Comparison of ENCODE assay signal across 14 cellular contexts in genomic region chr19:39544201-39544903, GRCh38. TPM values are rescaled to one million over a fixed set of nuclear protein-coding genes. Genes with fewer than 3 reads are reported as not detected.
A peak's percentile ranks its signal among the peaks of the same experiment; 100 is the strongest.
DNase-seq lines count a peak whose midpoint lies in the region; ATAC-seq and TF ChIP-seq lines count a peak whose summit lies in the region.
"Had no signal": no experiment of that assay in that cellular context is flagged by ENCODE, and none has a peak within 500 bp of the region (broad histone marks: within the 10 kb centered on the region; RNA-seq: fewer than 3 reads in every experiment).

No MANE protein-coding gene starts in this region.

- CTCF ChIA-PET in naive thymus-derived CD4-positive, alpha-beta T cell (lab: Charles Lee), result interaction anchor here (0.6 to 4.1 kb wide), 8 partner anchors 11 to 231 kb away, joined by 3 to 26 read pairs (median 4); partner anchors contain the start of gene EID2B

- H3K27me3 ChIP-seq in naive thymus-derived CD4-positive, alpha-beta T cell (ENCODE audit: control insufficient read depth in 2 of 2, insufficient read depth in 2 of 2, low read length in 2 of 2), result no peaks in the 10 kb centered on the region
- no peaks in the 10 kb centered on the region for H3K27me3 ChIP-seq in endodermal cell (ENCODE audit: control insufficient read depth, insufficient read depth, low read length, poor library complexity, severe bottlenecking)

- H3K4me1 Mint-ChIP-seq in naive thymus-derived CD4-positive, alpha-beta T cell, result peaks cover 31 to 71% (median 60%) of the 10 kb centered on the region in 7 donors
- H3K4me1 Mint-ChIP-seq in endodermal cell, result peaks cover 14% of the 10 kb centered on the region

- peak overlapping the region; percentile 18 to 77 (median 60) for H3K4me3 Mint-ChIP-seq in naive thymus-derived CD4-positive, alpha-beta T cell
- H3K4me3 Mint-ChIP-seq in endodermal cell, result no peak overlapping the region
- H3K4me3 Mint-ChIP-seq: effector memory CD8-positive, alpha-beta T cell had no signal

- H3K9me3 ChIP-seq in naive thymus-derived CD4-positive, alpha-beta T cell (ENCODE audit: control insufficient read depth in 2 of 3, low read length in 3 of 3), result no peaks in the 10 kb centered on the region
- H3K9me3 ChIP-seq in endodermal cell (ENCODE audit: control insufficient read depth, low read length), result no peaks in the 10 kb centered on the region

- no peaks in the 10 kb centered on the region for H3K36me3 Mint-ChIP-seq in naive thymus-derived CD4-positive, alpha-beta T cell
- no peaks in the 10 kb centered on the region for H3K36me3 Mint-ChIP-seq in endodermal cell (ENCODE audit: low read depth)

- peaks cover 0 to 4% (median 0%) of the 10 kb centered on the region in 5 donors for H3K27me3 Mint-ChIP-seq in naive thymus-derived CD4-positive, alpha-beta T cell
- H3K27me3 Mint-ChIP-seq in endodermal cell (ENCODE audit: insufficient read depth), result no peaks in the 10 kb centered on the region

- H3K27ac Mint-ChIP-seq in naive thymus-derived CD4-positive, alpha-beta T cell, result peak overlapping the region; percentile 50 to 93 (median 75)
- no peak overlapping the region for H3K27ac Mint-ChIP-seq in endodermal cell
- H3K27ac Mint-ChIP-seq: effector memory CD8-positive, alpha-beta T cell had no signal

- DNase-seq in activated CD8-positive, alpha-beta memory T cell treated with anti-CD3 and anti-CD28 coated beads for 24 hours, result peak; percentile 57
- no peak for DNase-seq in activated CD8-positive, alpha-beta memory T cell treated with anti-CD3 and anti-CD28 coated beads, Interleukin-2, amount 50 U/mL, for 4 hours
- peak; percentile 28 for DNase-seq in LHCN-M2 (ENCODE audit: low read depth)
- DNase-seq in amniotic epithelial cell (ENCODE audit: low read depth), result peak; percentile 76
- DNase-seq in naive thymus-derived CD4-positive, alpha-beta T cell, result no peak
- no peak for DNase-seq in nucleus accumbens (lab: John Stamatoyannopoulos, UW)
- DNase-seq in endodermal cell, result no peak
- DNase-seq: effector memory CD8-positive, alpha-beta T cell; hippocampal formation; NCI-H2227 treated with DMSO at 0.1 percent for 48 hours had no signal

- 90 to 91% methylated on average over 5 to 7 of the region's 7 CpGs for WGBS in endodermal cell (ENCODE audit: insufficient coverage in 1 of 2, insufficient read length in 1 of 2), 2 experiments

- no peak for ATAC-seq in naive thymus-derived CD4-positive, alpha-beta T cell
- no peak for ATAC-seq in GM18520 (IDR thresholded peaks at IDR 0.05; ENCODE audit: unreplicated experiment)
- ATAC-seq: effector memory CD8-positive, alpha-beta T cell had no signal

- TF ChIP-seq CTCF in endodermal cell (conservative IDR thresholded peaks at IDR 0.05), result no peak

- intact Hi-C loops in naive thymus-derived CD4-positive, alpha-beta T cell (cut with micrococcal nuclease), result no loop called here

- no peak overlapping the region for H3K9ac ChIP-seq in endodermal cell (ENCODE audit: extremely low read depth, low read length, poor library complexity, severe bottlenecking)

- no peak overlapping the region for H3K4me3 ChIP-seq in naive thymus-derived CD4-positive, alpha-beta T cell (ENCODE audit: low read length)
- H3K4me3 ChIP-seq in endodermal cell (ENCODE audit: low read length), result no peak overlapping the region

- peaks cover 0 to 5% (median 0%) of the 10 kb centered on the region in 11 donors for H3K9me3 Mint-ChIP-seq in naive thymus-derived CD4-positive, alpha-beta T cell
- H3K9me3 Mint-ChIP-seq in endodermal cell, result no peaks in the 10 kb centered on the region
- H3K9me3 Mint-ChIP-seq: effector memory CD8-positive, alpha-beta T cell had no signal

- peak overlapping the region; percentile 30 for H3K27ac ChIP-seq in naive thymus-derived CD4-positive, alpha-beta T cell (ENCODE audit: low read depth, low read length)
- H3K27ac ChIP-seq in endodermal cell (ENCODE audit: low read depth, low read length), result no peak overlapping the region

- H3K4me1 ChIP-seq in naive thymus-derived CD4-positive, alpha-beta T cell (ENCODE audit: control insufficient read depth in 2 of 2, insufficient read depth in 2 of 2, low read length in 2 of 2), result peaks cover 5 to 33% of the 10 kb centered on the region in 2 donors
- no peaks in the 10 kb centered on the region for H3K4me1 ChIP-seq in endodermal cell (ENCODE audit: control insufficient read depth, insufficient read depth, low read length)

- POLR2A ChIA-PET in naive thymus-derived CD4-positive, alpha-beta T cell (lab: Charles Lee), result interaction anchor here (0.5 to 3.5 kb wide), 10 partner anchors 10 to 1209 kb away, joined by 3 to 17 read pairs (median 6); partner anchors contain the start of genes EID2B, RPS16 and SUPT5H

- H3K36me3 ChIP-seq in naive thymus-derived CD4-positive, alpha-beta T cell (ENCODE audit: control insufficient read depth in 2 of 3, insufficient read depth in 3 of 3, low read length in 3 of 3), result no peaks in the 10 kb centered on the region
- no peaks in the 10 kb centered on the region for H3K36me3 ChIP-seq in endodermal cell (ENCODE audit: control insufficient read depth, insufficient read depth, low read length)

RNA-seq across cellular contexts. Expression of gene EID2, which starts 4.4 kb away (rescaled TPM):
- 9.7 and 14.8 TPM in 2 replicates for total RNA-seq in LHCN-M2 (2014; rRNA removed)
- 10.6 TPM for polyA plus RNA-seq in LHCN-M2 (2012)
- total RNA-seq in naive thymus-derived CD4-positive, alpha-beta T cell, result 10 to 100 TPM; 12.2 to 29.1 (median 16.1) TPM
- polyA plus RNA-seq in naive thymus-derived CD4-positive, alpha-beta T cell, result 10 to 100 TPM; 19.7 to 43.0 TPM
- 10 to 100 TPM; 24.0 to 29.7 TPM for total RNA-seq in endodermal cell
- 28.3 TPM for polyA plus RNA-seq in endodermal cell (2013, experiment 1 of 2)
- polyA plus RNA-seq in endodermal cell (2013, experiment 2 of 2), result 28.5 TPM

RNA-seq across cellular contexts. Expression of gene EID2B, which starts 11.7 kb away (rescaled TPM):
- 3.0 and 4.8 TPM in 2 replicates for total RNA-seq in LHCN-M2 (2014; rRNA removed)
- polyA plus RNA-seq in LHCN-M2 (2012), result 2.1 TPM
- total RNA-seq in naive thymus-derived CD4-positive, alpha-beta T cell, result 1 to 10 TPM; 4.4 to 8.5 (median 6.2) TPM
- 1 to 10 TPM; 6.3 to 6.4 TPM for polyA plus RNA-seq in naive thymus-derived CD4-positive, alpha-beta T cell
- total RNA-seq in endodermal cell, result 1 to 10 TPM; 1.2 to 3.8 TPM
- 5.4 TPM for polyA plus RNA-seq in endodermal cell (2013, experiment 1 of 2)
- polyA plus RNA-seq in endodermal cell (2013, experiment 2 of 2), result 4.6 TPM

RNA-seq across cellular contexts. Expression of gene SELENOV, which starts 29.4 kb away (rescaled TPM):
- total RNA-seq in LHCN-M2 (2014; rRNA removed) (not detected in 2 replicates), endodermal cell (10 to 100 TPM in 1 of 2 donors, 1 to 10 TPM in 1; 8.7 to 15.3 TPM)
- not detected for polyA plus RNA-seq in LHCN-M2 (2012)
- total RNA-seq in naive thymus-derived CD4-positive, alpha-beta T cell, result not detected
- polyA plus RNA-seq in naive thymus-derived CD4-positive, alpha-beta T cell, result not detected
- polyA plus RNA-seq in endodermal cell (2013, experiment 1 of 2), result 1.9 TPM
- polyA plus RNA-seq in endodermal cell (2013, experiment 2 of 2), result 1.6 TPM
- total RNA-seq: lung microvascular endothelial cell had no signal
- polyA plus RNA-seq: AG04450, urinary bladder had no signal

RNA-seq across cellular contexts. Expression of gene DLL3, which starts 45.6 kb away (rescaled TPM):
- total RNA-seq in LHCN-M2 (2014; rRNA removed) (2.4 and 2.6 TPM in 2 replicates), endodermal cell (1 to 10 TPM; 2.0 to 4.3 TPM)
- 1.2 TPM for polyA plus RNA-seq in LHCN-M2 (2012)
- total RNA-seq in naive thymus-derived CD4-positive, alpha-beta T cell, result under 1 TPM in 2 of 5 experiments, not detected in 3; 0.15 to 0.22 TPM
- polyA plus RNA-seq in naive thymus-derived CD4-positive, alpha-beta T cell, result under 1 TPM; 0.08 to 0.12 TPM
- polyA plus RNA-seq in endodermal cell (2013, experiment 1 of 2), result 46.8 TPM
- 39.5 TPM for polyA plus RNA-seq in endodermal cell (2013, experiment 2 of 2)
- total RNA-seq: urinary bladder had no signal
- polyA plus RNA-seq: urinary bladder had no signal

RNA-seq across cellular contexts. Expression of gene LGALS13, which starts 58.0 kb away (rescaled TPM):
- not detected in 2 replicates for total RNA-seq in LHCN-M2 (2014; rRNA removed)
- not detected for polyA plus RNA-seq in LHCN-M2 (2012)
- total RNA-seq in naive thymus-derived CD4-positive, alpha-beta T cell, result not detected
- polyA plus RNA-seq in naive thymus-derived CD4-positive, alpha-beta T cell, result not detected
- total RNA-seq in endodermal cell, result not detected
- polyA plus RNA-seq in endodermal cell (2013, experiment 1 of 2), result not detected
- polyA plus RNA-seq in endodermal cell (2013, experiment 2 of 2), result not detected
- total RNA-seq: lung microvascular endothelial cell, urinary bladder had no signal
- polyA plus RNA-seq: AG04450, urinary bladder had no signal

Comparison
In these comparisons a context has a peak if more than half of its experiments do, and no peak if none do; other contexts are left out.
1. DNase-seq: peak in activated CD8-positive, alpha-beta memory T cell treated with anti-CD3 and anti-CD28 coated beads for 24 hours (single experiment), LHCN-M2 (single experiment) and amniotic epithelial cell (single experiment); none in activated CD8-positive, alpha-beta memory T cell treated with anti-CD3 and anti-CD28 coated beads, Interleukin-2, amount 50 U/mL, for 4 hours (single experiment), naive thymus-derived CD4-positive, alpha-beta T cell (0 of 9), nucleus accumbens (0 of 56) and endodermal cell (single experiment).